Comparison of ENCODE assay signal across 1 cellular context in the genomic region with DNA sequence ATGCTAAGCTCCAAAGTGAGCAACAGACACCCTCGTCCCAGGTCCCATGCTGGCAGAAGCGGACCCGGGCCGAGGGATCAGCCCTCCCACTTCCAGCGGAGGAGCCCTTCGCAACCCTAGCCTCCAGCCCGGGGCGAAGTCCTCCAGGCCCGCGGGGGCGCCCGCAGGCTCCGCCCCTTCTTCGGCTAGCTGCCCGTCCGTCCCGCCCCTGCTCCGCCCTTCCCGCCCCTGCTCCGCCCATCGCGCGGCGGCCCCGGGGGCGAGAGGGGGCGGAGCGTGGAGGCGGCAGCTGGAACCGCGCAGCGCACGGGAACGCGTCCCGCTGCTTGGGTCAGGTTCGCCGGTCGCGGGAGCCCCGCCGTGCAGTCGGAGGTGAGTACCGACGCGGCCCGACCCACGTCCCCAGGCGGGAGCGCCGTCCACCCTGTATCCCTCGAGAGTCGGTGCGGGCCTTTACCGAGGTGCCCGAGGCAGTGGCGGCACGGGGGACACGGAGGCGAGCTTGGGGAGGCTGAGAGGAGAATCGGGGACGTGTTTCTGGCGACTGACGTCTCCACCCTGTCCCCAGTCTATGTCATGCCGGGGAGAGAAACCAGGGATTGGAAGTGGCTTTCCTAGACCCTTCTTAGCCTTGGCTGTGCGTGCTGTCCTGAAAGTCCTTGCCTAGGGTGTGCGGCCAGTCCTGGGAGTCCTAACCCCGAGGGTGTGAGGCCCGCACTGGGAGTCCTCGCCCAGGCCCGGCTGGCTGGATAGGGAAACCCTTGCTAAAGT.
TF ChIP-seq lines count a peak whose summit lies in the region.

A gene (plus strand): TSS at position 280 of the 771 bp plus-strand sequence. CDS start 20,864 bp downstream, outside the sequence.

TF ChIP-seq in K562, 482 proteins besides CTCF, POLR2A, EP300 and RAD21 (continued from another document and continues in another):
- TF ChIP-seq, protein P1, sequence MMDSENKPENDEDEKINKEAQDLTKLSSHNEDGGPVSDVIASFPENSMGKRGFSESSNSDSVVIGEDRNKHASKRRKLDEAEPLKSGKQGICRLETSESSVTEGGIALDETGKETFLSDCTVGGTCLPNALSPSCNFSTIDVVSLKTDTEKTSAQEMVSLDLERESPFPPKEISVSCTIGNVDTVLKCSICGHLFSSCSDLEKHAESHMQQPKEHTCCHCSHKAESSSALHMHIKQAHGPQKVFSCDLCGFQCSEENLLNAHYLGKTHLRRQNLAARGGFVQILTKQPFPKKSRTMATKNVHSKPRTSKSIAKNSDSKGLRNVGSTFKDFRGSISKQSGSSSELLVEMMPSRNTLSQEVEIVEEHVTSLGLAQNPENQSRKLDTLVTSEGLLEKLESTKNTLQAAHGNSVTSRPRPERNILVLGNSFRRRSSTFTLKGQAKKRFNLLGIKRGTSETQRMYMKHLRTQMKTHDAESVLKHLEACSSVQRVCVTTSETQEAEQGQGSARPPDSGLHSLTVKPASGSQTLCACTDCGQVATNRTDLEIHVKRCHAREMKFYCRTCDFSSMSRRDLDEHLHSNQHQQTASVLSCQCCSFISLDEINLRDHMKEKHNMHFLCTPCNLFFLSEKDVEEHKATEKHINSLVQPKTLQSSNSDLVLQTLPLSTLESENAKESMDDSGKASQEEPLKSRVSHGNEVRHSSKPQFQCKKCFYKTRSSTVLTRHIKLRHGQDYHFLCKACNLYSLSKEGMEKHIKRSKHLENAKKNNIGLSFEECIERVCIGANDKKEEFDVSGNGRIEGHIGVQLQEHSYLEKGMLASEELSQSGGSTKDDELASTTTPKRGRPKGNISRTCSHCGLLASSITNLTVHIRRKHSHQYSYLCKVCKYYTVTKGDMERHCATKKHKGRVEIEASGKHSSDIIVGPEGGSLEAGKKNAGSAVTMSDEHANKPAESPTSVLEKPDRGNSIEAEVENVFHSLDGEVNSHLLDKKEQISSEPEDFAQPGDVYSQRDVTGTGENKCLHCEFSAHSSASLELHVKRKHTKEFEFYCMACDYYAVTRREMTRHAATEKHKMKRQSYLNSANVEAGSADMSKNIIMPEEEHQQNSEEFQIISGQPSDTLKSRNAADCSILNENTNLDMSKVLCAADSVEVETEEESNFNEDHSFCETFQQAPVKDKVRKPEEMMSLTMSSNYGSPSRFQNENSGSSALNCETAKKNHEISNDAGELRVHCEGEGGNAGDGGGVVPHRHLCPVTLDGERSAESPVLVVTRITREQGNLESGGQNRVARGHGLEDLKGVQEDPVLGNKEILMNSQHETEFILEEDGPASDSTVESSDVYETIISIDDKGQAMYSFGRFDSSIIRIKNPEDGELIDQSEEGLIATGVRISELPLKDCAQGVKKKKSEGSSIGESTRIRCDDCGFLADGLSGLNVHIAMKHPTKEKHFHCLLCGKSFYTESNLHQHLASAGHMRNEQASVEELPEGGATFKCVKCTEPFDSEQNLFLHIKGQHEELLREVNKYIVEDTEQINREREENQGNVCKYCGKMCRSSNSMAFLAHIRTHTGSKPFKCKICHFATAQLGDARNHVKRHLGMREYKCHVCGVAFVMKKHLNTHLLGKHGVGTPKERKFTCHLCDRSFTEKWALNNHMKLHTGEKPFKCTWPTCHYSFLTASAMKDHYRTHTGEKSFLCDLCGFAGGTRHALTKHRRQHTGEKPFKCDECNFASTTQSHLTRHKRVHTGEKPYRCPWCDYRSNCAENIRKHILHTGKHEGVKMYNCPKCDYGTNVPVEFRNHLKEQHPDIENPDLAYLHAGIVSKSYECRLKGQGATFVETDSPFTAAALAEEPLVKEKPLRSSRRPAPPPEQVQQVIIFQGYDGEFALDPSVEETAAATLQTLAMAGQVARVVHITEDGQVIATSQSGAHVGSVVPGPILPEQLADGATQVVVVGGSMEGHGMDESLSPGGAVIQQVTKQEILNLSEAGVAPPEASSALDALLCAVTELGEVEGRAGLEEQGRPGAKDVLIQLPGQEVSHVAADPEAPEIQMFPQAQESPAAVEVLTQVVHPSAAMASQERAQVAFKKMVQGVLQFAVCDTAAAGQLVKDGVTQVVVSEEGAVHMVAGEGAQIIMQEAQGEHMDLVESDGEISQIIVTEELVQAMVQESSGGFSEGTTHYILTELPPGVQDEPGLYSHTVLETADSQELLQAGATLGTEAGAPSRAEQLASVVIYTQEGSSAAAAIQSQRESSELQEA (IDR thresholded peaks at IDR 0.05; ENCODE audit: low read depth): no peak
- TF ChIP-seq, protein P2, sequence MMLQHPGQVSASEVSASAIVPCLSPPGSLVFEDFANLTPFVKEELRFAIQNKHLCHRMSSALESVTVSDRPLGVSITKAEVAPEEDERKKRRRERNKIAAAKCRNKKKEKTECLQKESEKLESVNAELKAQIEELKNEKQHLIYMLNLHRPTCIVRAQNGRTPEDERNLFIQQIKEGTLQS (IDR thresholded peaks at IDR 0.05): no peak
- TF ChIP-seq, protein P2 (CRISPR knock-in tag; conservative IDR thresholded peaks at IDR 0.05): no peak
- no peak for TF ChIP-seq ADNP (tag; IDR thresholded peaks at IDR 0.05)
- no peak for TF ChIP-seq CHD1 (IDR thresholded peaks at IDR 0.05; ENCODE audit: low read length)
- no peak for TF ChIP-seq CHD2 (IDR thresholded peaks at IDR 0.05; ENCODE audit: low read depth, low read length)
- peak; percentile 40; the same call in 1 of the 2 replicates for TF ChIP-seq RB1 (IDR thresholded peaks at IDR 0.05; ENCODE audit: low read depth)
- no peak for TF ChIP-seq ZNF311 (CRISPR knock-in tag; IDR thresholded peaks at IDR 0.05)
- TF ChIP-seq, protein P3, sequence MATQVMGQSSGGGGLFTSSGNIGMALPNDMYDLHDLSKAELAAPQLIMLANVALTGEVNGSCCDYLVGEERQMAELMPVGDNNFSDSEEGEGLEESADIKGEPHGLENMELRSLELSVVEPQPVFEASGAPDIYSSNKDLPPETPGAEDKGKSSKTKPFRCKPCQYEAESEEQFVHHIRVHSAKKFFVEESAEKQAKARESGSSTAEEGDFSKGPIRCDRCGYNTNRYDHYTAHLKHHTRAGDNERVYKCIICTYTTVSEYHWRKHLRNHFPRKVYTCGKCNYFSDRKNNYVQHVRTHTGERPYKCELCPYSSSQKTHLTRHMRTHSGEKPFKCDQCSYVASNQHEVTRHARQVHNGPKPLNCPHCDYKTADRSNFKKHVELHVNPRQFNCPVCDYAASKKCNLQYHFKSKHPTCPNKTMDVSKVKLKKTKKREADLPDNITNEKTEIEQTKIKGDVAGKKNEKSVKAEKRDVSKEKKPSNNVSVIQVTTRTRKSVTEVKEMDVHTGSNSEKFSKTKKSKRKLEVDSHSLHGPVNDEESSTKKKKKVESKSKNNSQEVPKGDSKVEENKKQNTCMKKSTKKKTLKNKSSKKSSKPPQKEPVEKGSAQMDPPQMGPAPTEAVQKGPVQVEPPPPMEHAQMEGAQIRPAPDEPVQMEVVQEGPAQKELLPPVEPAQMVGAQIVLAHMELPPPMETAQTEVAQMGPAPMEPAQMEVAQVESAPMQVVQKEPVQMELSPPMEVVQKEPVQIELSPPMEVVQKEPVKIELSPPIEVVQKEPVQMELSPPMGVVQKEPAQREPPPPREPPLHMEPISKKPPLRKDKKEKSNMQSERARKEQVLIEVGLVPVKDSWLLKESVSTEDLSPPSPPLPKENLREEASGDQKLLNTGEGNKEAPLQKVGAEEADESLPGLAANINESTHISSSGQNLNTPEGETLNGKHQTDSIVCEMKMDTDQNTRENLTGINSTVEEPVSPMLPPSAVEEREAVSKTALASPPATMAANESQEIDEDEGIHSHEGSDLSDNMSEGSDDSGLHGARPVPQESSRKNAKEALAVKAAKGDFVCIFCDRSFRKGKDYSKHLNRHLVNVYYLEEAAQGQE (CRISPR knock-in tag; IDR thresholded peaks at IDR 0.05; ENCODE audit: low read depth): peak; percentile 20; the same call in 1 of the 2 replicates
- TF ChIP-seq HMG20B (CRISPR knock-in tag; IDR thresholded peaks at IDR 0.05): no peak
- TF ChIP-seq, protein P4, sequence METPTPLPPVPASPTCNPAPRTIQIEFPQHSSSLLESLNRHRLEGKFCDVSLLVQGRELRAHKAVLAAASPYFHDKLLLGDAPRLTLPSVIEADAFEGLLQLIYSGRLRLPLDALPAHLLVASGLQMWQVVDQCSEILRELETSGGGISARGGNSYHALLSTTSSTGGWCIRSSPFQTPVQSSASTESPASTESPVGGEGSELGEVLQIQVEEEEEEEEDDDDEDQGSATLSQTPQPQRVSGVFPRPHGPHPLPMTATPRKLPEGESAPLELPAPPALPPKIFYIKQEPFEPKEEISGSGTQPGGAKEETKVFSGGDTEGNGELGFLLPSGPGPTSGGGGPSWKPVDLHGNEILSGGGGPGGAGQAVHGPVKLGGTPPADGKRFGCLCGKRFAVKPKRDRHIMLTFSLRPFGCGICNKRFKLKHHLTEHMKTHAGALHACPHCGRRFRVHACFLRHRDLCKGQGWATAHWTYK (CRISPR knock-in tag; IDR thresholded peaks at IDR 0.05): no peak
- TF ChIP-seq TBL1XR1 (IDR thresholded peaks at IDR 0.05; ENCODE audit: low read length in 2 of 2): no peak
- no peak for TF ChIP-seq ZNF354B (CRISPR knock-in tag; IDR thresholded peaks at IDR 0.05)
- TF ChIP-seq, protein P5, sequence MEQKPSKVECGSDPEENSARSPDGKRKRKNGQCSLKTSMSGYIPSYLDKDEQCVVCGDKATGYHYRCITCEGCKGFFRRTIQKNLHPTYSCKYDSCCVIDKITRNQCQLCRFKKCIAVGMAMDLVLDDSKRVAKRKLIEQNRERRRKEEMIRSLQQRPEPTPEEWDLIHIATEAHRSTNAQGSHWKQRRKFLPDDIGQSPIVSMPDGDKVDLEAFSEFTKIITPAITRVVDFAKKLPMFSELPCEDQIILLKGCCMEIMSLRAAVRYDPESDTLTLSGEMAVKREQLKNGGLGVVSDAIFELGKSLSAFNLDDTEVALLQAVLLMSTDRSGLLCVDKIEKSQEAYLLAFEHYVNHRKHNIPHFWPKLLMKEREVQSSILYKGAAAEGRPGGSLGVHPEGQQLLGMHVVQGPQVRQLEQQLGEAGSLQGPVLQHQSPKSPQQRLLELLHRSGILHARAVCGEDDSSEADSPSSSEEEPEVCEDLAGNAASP (IDR thresholded peaks at IDR 0.05): no peak
- TF ChIP-seq, protein P6, sequence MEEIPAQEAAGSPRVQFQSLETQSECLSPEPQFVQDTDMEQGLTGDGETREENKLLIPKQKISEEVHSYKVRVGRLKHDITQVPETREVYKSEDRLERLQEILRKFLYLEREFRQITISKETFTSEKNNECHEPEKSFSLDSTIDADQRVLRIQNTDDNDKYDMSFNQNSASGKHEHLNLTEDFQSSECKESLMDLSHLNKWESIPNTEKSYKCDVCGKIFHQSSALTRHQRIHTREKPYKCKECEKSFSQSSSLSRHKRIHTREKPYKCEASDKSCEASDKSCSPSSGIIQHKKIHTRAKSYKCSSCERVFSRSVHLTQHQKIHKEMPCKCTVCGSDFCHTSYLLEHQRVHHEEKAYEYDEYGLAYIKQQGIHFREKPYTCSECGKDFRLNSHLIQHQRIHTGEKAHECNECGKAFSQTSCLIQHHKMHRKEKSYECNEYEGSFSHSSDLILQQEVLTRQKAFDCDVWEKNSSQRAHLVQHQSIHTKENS (CRISPR knock-in tag; IDR thresholded peaks at IDR 0.05): no peak
- TF ChIP-seq PPARD (CRISPR knock-in tag; IDR thresholded peaks at IDR 0.05): no peak
- no peak for TF ChIP-seq DACH1 (IDR thresholded peaks at IDR 0.05; ENCODE audit: partially characterized antibody)
- peak; percentile 51 for TF ChIP-seq KDM5B (IDR thresholded peaks at IDR 0.05; ENCODE audit: insufficient replicate concordance, low read depth, low read length)
- TF ChIP-seq, protein P7, sequence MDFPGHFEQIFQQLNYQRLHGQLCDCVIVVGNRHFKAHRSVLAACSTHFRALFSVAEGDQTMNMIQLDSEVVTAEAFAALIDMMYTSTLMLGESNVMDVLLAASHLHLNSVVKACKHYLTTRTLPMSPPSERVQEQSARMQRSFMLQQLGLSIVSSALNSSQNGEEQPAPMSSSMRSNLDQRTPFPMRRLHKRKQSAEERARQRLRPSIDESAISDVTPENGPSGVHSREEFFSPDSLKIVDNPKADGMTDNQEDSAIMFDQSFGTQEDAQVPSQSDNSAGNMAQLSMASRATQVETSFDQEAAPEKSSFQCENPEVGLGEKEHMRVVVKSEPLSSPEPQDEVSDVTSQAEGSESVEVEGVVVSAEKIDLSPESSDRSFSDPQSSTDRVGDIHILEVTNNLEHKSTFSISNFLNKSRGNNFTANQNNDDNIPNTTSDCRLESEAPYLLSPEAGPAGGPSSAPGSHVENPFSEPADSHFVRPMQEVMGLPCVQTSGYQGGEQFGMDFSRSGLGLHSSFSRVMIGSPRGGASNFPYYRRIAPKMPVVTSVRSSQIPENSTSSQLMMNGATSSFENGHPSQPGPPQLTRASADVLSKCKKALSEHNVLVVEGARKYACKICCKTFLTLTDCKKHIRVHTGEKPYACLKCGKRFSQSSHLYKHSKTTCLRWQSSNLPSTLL (IDR thresholded peaks at IDR 0.05): no peak
- TF ChIP-seq, protein P8, sequence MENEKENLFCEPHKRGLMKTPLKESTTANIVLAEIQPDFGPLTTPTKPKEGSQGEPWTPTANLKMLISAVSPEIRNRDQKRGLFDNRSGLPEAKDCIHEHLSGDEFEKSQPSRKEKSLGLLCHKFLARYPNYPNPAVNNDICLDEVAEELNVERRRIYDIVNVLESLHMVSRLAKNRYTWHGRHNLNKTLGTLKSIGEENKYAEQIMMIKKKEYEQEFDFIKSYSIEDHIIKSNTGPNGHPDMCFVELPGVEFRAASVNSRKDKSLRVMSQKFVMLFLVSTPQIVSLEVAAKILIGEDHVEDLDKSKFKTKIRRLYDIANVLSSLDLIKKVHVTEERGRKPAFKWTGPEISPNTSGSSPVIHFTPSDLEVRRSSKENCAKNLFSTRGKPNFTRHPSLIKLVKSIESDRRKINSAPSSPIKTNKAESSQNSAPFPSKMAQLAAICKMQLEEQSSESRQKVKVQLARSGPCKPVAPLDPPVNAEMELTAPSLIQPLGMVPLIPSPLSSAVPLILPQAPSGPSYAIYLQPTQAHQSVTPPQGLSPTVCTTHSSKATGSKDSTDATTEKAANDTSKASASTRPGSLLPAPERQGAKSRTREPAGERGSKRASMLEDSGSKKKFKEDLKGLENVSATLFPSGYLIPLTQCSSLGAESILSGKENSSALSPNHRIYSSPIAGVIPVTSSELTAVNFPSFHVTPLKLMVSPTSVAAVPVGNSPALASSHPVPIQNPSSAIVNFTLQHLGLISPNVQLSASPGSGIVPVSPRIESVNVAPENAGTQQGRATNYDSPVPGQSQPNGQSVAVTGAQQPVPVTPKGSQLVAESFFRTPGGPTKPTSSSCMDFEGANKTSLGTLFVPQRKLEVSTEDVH (IDR thresholded peaks at IDR 0.05; ENCODE audit: low read depth, partially characterized antibody): no peak
- peak; percentile 61 for TF ChIP-seq SAP30 (IDR thresholded peaks at IDR 0.05; ENCODE audit: borderline replicate concordance, insufficient read depth, low read depth, low read length, poor library complexity, severe bottlenecking)
- TF ChIP-seq ZNF778 (CRISPR knock-in tag; IDR thresholded peaks at IDR 0.05): no peak
- TF ChIP-seq NFE2L1 (tag; IDR thresholded peaks at IDR 0.05; ENCODE audit: borderline replicate concordance, low read depth): no peak
- no peak for TF ChIP-seq RAD51 (IDR thresholded peaks at IDR 0.05; ENCODE audit: borderline replicate concordance, low read depth)
- TF ChIP-seq ZNF586 (CRISPR knock-in tag; conservative IDR thresholded peaks at IDR 0.05): no peak
- TF ChIP-seq, protein P9, sequence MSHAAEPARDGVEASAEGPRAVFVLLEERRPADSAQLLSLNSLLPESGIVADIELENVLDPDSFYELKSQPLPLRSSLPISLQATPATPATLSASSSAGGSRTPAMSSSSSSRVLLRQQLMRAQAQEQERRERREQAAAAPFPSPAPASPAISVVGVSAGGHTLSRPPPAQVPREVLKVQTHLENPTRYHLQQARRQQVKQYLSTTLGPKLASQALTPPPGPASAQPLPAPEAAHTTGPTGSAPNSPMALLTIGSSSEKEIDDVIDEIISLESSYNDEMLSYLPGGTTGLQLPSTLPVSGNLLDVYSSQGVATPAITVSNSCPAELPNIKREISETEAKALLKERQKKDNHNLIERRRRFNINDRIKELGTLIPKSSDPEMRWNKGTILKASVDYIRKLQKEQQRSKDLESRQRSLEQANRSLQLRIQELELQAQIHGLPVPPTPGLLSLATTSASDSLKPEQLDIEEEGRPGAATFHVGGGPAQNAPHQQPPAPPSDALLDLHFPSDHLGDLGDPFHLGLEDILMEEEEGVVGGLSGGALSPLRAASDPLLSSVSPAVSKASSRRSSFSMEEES (CRISPR knock-in tag; IDR thresholded peaks at IDR 0.05): no peak
